ENCODE assay signal across 1 cellular context in the genomic region with DNA sequence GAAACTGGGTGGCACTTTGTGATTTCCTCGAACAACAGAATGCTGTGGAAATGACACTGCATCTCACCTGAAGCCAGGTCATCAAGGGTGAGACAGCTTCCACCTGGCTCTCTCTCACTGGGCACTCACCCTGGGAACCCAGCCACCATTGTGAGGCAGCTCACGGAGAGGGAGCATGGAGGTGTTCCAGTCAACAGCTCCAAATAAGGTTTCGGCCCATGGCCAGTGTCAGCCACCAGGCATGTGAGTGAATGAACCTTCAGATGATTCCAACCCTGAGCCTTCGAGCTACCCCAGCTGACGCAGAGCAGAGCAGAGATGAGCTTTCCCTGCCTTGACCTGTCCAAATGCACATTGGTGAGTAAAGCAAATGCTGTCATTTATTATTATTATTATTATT.
TF ChIP-seq lines count a peak whose summit lies in the region.

No MANE protein-coding gene starts in this region.

TF ChIP-seq in K562, 482 proteins besides CTCF, POLR2A, EP300 and RAD21 (continued from another document):
- TF ChIP-seq PCBP2 (IDR thresholded peaks at IDR 0.05; ENCODE audit: low read depth, low read length, poor library complexity, severe bottlenecking) (no peak), PRPF4 (IDR thresholded peaks at IDR 0.05; ENCODE audit: insufficient read depth, low read depth, low read length, poor library complexity, severe bottlenecking) (no peak), ELF1 (tag; IDR thresholded peaks at IDR 0.05) (no peak), BCL6 (CRISPR knock-in tag; IDR thresholded peaks at IDR 0.05) (no peak), RB1 (IDR thresholded peaks at IDR 0.05; ENCODE audit: low read depth) (no peak), HDAC1 (IDR thresholded peaks at IDR 0.05) (no peak)
- TF ChIP-seq, protein P1, sequence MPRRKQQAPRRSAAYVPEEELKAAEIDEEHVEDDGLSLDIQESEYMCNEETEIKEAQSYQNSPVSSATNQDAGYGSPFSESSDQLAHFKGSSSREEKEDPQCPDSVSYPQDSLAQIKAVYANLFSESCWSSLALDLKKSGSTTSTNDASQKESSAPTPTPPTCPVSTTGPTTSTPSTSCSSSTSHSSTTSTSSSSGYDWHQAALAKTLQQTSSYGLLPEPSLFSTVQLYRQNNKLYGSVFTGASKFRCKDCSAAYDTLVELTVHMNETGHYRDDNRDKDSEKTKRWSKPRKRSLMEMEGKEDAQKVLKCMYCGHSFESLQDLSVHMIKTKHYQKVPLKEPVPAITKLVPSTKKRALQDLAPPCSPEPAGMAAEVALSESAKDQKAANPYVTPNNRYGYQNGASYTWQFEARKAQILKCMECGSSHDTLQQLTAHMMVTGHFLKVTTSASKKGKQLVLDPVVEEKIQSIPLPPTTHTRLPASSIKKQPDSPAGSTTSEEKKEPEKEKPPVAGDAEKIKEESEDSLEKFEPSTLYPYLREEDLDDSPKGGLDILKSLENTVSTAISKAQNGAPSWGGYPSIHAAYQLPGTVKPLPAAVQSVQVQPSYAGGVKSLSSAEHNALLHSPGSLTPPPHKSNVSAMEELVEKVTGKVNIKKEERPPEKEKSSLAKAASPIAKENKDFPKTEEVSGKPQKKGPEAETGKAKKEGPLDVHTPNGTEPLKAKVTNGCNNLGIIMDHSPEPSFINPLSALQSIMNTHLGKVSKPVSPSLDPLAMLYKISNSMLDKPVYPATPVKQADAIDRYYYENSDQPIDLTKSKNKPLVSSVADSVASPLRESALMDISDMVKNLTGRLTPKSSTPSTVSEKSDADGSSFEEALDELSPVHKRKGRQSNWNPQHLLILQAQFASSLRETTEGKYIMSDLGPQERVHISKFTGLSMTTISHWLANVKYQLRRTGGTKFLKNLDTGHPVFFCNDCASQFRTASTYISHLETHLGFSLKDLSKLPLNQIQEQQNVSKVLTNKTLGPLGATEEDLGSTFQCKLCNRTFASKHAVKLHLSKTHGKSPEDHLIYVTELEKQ (CRISPR knock-in tag; IDR thresholded peaks at IDR 0.05), result no peak
